ENCODE assay signal across 17 cellular contexts in genomic region chr11:123597859-123598258, GRCh38. TPM values are rescaled to one million over a fixed set of nuclear protein-coding genes. Genes with fewer than 3 reads are reported as not detected.
DNase-seq lines count a peak whose midpoint lies in the region; ATAC-seq, FAIRE-seq and TF ChIP-seq lines count a peak whose summit lies in the region.
"Had no signal": no experiment of that assay in that cellular context is flagged by ENCODE, and none has a peak within 500 bp of the region (broad histone marks: within the 10 kb centered on the region; RNA-seq: fewer than 3 reads in every experiment).

No MANE protein-coding gene starts in this region.

- no peak overlapping the region for H3K4me3 Mint-ChIP-seq in stimulated activated memory B cell treated with anti-CD40 and anti-IgM and Interleukin-4, amounts not matched to agents 10 μg/mL and 1 μg/mL and 100 μg/mL, for 72 hours
- H3K4me3 Mint-ChIP-seq: CD4-positive, CD25-positive, alpha-beta regulatory T cell had no signal

- H3K9me3 Mint-ChIP-seq in stimulated activated memory B cell treated with anti-CD40 and anti-IgM and Interleukin-4, amounts not matched to agents 10 μg/mL and 1 μg/mL and 100 μg/mL, for 72 hours: no peaks in the 10 kb centered on the region

- H3K9me3 ChIP-seq in BE2C (no peaks in the 10 kb centered on the region), keratinocyte (ENCODE audit: control insufficient read depth, low read depth, low read length) (no peaks in the 10 kb centered on the region)

- ATAC-seq in stimulated activated memory B cell treated with anti-CD40 and anti-IgM and Interleukin-4, amounts not matched to agents 10 μg/mL and 1 μg/mL and 100 μg/mL, for 72 hours: no peak

- no peaks in the 10 kb centered on the region for H3K27me3 Mint-ChIP-seq in stimulated activated memory B cell treated with anti-CD40 and anti-IgM and Interleukin-4, amounts not matched to agents 10 μg/mL and 1 μg/mL and 100 μg/mL, for 72 hours
- H3K27me3 Mint-ChIP-seq: CD4-positive, CD25-positive, alpha-beta regulatory T cell had no signal

- H3K27me3 ChIP-seq in BE2C (no peaks in the 10 kb centered on the region), brain microvascular endothelial cell (replicated peaks) (no peaks in the 10 kb centered on the region), keratinocyte (ENCODE audit: control insufficient read depth, extremely low read depth, insufficient read depth, low read length) (no peaks in the 10 kb centered on the region)

- no peaks in the 10 kb centered on the region for H3K36me3 Mint-ChIP-seq in stimulated activated memory B cell treated with anti-CD40 and anti-IgM and Interleukin-4, amounts not matched to agents 10 μg/mL and 1 μg/mL and 100 μg/mL, for 72 hours

- no peak overlapping the region for H3K9ac ChIP-seq in keratinocyte (ENCODE audit: control insufficient read depth, extremely low read depth, insufficient read depth, low read length)

- no peaks in the 10 kb centered on the region for H3K4me1 Mint-ChIP-seq in stimulated activated memory B cell treated with anti-CD40 and anti-IgM and Interleukin-4, amounts not matched to agents 10 μg/mL and 1 μg/mL and 100 μg/mL, for 72 hours
- H3K4me1 Mint-ChIP-seq: CD4-positive, CD25-positive, alpha-beta regulatory T cell had no signal

- H3K79me2 ChIP-seq in keratinocyte (ENCODE audit: control insufficient read depth, insufficient read depth, low read length): no peaks in the 10 kb centered on the region

- H3K4me1 ChIP-seq in BE2C (no peaks in the 10 kb centered on the region), keratinocyte (ENCODE audit: control insufficient read depth, extremely low read depth, insufficient read depth, low read length) (no peaks in the 10 kb centered on the region)

- FAIRE-seq in keratinocyte (lab: Jason Lieb, UNC): no peak
- FAIRE-seq: GM18507, RCC 7860 had no signal

- H3K36me3 ChIP-seq in BE2C (no peaks in the 10 kb centered on the region; the same call in 1 of the 2 replicates), brain microvascular endothelial cell (replicated peaks) (no peaks in the 10 kb centered on the region), keratinocyte (ENCODE audit: control insufficient read depth in 2 of 2, extremely low read depth in 1 of 2, insufficient read depth in 2 of 2, low read length in 2 of 2) (no peaks in the 10 kb centered on the region)

- H3K27ac ChIP-seq in brain microvascular endothelial cell (no peak overlapping the region), keratinocyte (ENCODE audit: control insufficient read depth, insufficient read depth, low read length) (no peak overlapping the region)

- TF ChIP-seq CTCF in BE2C (IDR thresholded peaks at IDR 0.05; ENCODE audit: low read depth, low read length): peak; percentile 21; the same call in 1 of the 2 replicates
- peak; percentile 30 for TF ChIP-seq CTCF in brain microvascular endothelial cell (IDR thresholded peaks at IDR 0.05; ENCODE audit: low read depth, low read length, missing control alignments)
- TF ChIP-seq CTCF in keratinocyte (optimal IDR thresholded peaks at IDR 0.05 in 1 of 3, IDR thresholded peaks at IDR 0.05 in 1 of 3, conservative IDR thresholded peaks at IDR 0.05 in 1 of 3; ENCODE audit: extremely low read depth in 1 of 3, insufficient read depth in 2 of 3, low read length in 3 of 3): peak in 2 of 3 experiments; percentile 12 to 45

- DNase-seq in BE2C (no peak), HT-29 (ENCODE audit: low spot score) (peak; percentile 37), brain microvascular endothelial cell (no peak), keratinocyte (ENCODE audit: low read depth, low spot score) (no peak), UCSD-AML1 (lab: John Stamatoyannopoulos, UW; ENCODE audit: unreplicated experiment) (no peak), hepatic stellate cell (ENCODE audit: low spot score) (no peak), EL (no peak)
- DNase-seq: AML-193; Calu3; CD4-positive, CD25-positive, alpha-beta regulatory T cell; H7; NCI-H1092; NCI-H1694; SHP77 treated with DMSO at 0.1 percent for 48 hours had no signal

- H3K9me1 ChIP-seq in keratinocyte (ENCODE audit: control insufficient read depth, extremely low read depth, insufficient read depth, low read length): no peaks in the 10 kb centered on the region

- H3K4me2 ChIP-seq in keratinocyte (ENCODE audit: control insufficient read depth, extremely low read depth, insufficient read depth, low read depth, low read length): no peak overlapping the region

- no peak overlapping the region for H3K27ac Mint-ChIP-seq in stimulated activated memory B cell treated with anti-CD40 and anti-IgM and Interleukin-4, amounts not matched to agents 10 μg/mL and 1 μg/mL and 100 μg/mL, for 72 hours
- H3K27ac Mint-ChIP-seq: CD4-positive, CD25-positive, alpha-beta regulatory T cell had no signal

- in situ Hi-C loops in brain microvascular endothelial cell (cut with HindIII; ENCODE audit: low pct_ligation_motif_present, low sequenced_read_pairs): no loop called here

- no peak overlapping the region for H2AFZ ChIP-seq in keratinocyte (ENCODE audit: control insufficient read depth, low read length)

- dilution Hi-C loops in keratinocyte (cut with MboI; ENCODE audit: extremely low pct_ligation_motif_present, low sequenced_read_pairs): no loop called here

- H3K4me3 ChIP-seq in BE2C (ENCODE audit: low read depth, low read length): no peak overlapping the region
- H3K4me3 ChIP-seq in brain microvascular endothelial cell (ENCODE audit: low read depth, low read length): no peak overlapping the region
- H3K4me3 ChIP-seq in keratinocyte (ENCODE audit: control insufficient read depth in 2 of 3, extremely low read depth in 1 of 3, insufficient read depth in 2 of 3, low read depth in 1 of 3, low read length in 3 of 3): no peak overlapping the region

- no peaks in the 10 kb centered on the region for H4K20me1 ChIP-seq in keratinocyte (ENCODE audit: control insufficient read depth, extremely low read depth, insufficient read depth, low read length)

RNA-seq across cellular contexts. Expression of gene SCN3B, which starts 56.6 kb away (rescaled TPM):
- 50.3 TPM for polyA plus RNA-seq in BE2C (2012; ENCODE audit: insufficient read depth, insufficient read length, low read depth)
- total RNA-seq in HT-29 (2014; rRNA removed; shearing (Covaris generic)): not detected in 2 replicates
- 0.08 to 0.19 TPM (median 0.10 TPM) in 3 replicates for polyA plus RNA-seq in keratinocyte
- not detected for polyA plus RNA-seq in keratinocyte (2011; ENCODE audit: low read depth)
- 0.13 and 0.21 TPM in 2 replicates for polyA plus RNA-seq in keratinocyte (2011; cell fraction: cytosol; rRNA removed)
- polyA plus RNA-seq in keratinocyte (2011; cell fraction: nucleus; rRNA removed): 0.53 and 0.65 TPM in 2 replicates
- polyA plus RNA-seq in keratinocyte (2012; ENCODE audit: low replicate concordance): 0.08 and 0.09 TPM in 2 replicates
- 0.06 to 0.20 TPM (median 0.10 TPM) in 3 replicates for polyA minus RNA-seq in keratinocyte
- not detected for polyA minus RNA-seq in keratinocyte (2011; cell fraction: cytosol; rRNA and poly(A)+ RNA removed)
- polyA minus RNA-seq in keratinocyte (2011; cell fraction: nucleus; rRNA and poly(A)+ RNA removed): 0.42 and 0.47 TPM in 2 replicates
- total RNA-seq: CD4-positive, CD25-positive, alpha-beta regulatory T cell had no signal
